ENCODE assay signal across 8 cellular contexts in genomic region chr3:71752911-71753715, GRCh38. TPM values are rescaled to one million over a fixed set of nuclear protein-coding genes. Genes with fewer than 3 reads are reported as not detected.
DNase-seq lines count a peak whose midpoint lies in the region; ATAC-seq and TF ChIP-seq lines count a peak whose summit lies in the region.

No MANE protein-coding gene starts in this region.

- H3K79me2 ChIP-seq in hepatocyte: no peaks in the 10 kb centered on the region

- POLR2A ChIA-PET in HEK293 (lab: Yijun Ruan, JAX): interaction anchor here (1.0 kb wide), 1 partner anchor 10 kb away, joined by 4 read pairs; no protein-coding TSS in a partner anchor
- POLR2A ChIA-PET in activated CD8-positive, alpha-beta T cell treated with anti-CD3 and anti-CD28 coated beads for 36 hours (lab: Charles Lee): no interaction called here

- no peaks in the 10 kb centered on the region for H3K36me3 Mint-ChIP-seq in activated CD8-positive, alpha-beta T cell treated with anti-CD3 and anti-CD28 coated beads for 36 hours (ENCODE audit: low read depth)

- H3K27ac ChIP-seq in HEK293 (ENCODE audit: extremely low read depth, low read depth, low read length) (peak overlapping the region; percentile 34; the same call in 1 of the 2 replicates), hepatocyte (no peak overlapping the region)

- H4K20me1 ChIP-seq in hepatocyte (ENCODE audit: insufficient read depth, poor library complexity, severe bottlenecking): no peaks in the 10 kb centered on the region

- H3K27me3 ChIP-seq in hepatocyte: peaks cover 64% of the 10 kb centered on the region

- peak; percentile 15 for ATAC-seq in activated CD8-positive, alpha-beta T cell treated with anti-CD3 and anti-CD28 coated beads for 36 hours
- ATAC-seq in HG02885 (IDR thresholded peaks at IDR 0.05; ENCODE audit: poor library complexity, unreplicated experiment) (no peak), GM19023 (IDR thresholded peaks at IDR 0.05; ENCODE audit: unreplicated experiment) (no peak)

- no peaks in the 10 kb centered on the region; the same call in 1 of the 2 replicates for H3K4me1 ChIP-seq in HEK293 (ENCODE audit: control insufficient read depth, insufficient read depth, low read length)
- H3K4me1 ChIP-seq in hepatocyte (ENCODE audit: insufficient read depth): no peaks in the 10 kb centered on the region

- H3K4me3 Mint-ChIP-seq in activated CD8-positive, alpha-beta T cell treated with anti-CD3 and anti-CD28 coated beads for 36 hours: peak overlapping the region; percentile 62

- no peaks in the 10 kb centered on the region for H3K9me2 ChIP-seq in hepatocyte (replicated peaks; ENCODE audit: insufficient read depth)

- CTCF ChIA-PET in HEK293 (lab: Yijun Ruan, JAX): interaction anchor here (1.4 kb wide), 1 partner anchor 23 kb away, joined by 7 read pairs; no protein-coding TSS in a partner anchor
- CTCF ChIA-PET in activated CD8-positive, alpha-beta T cell treated with anti-CD3 and anti-CD28 coated beads for 36 hours (lab: Charles Lee): interaction anchor here (0.9 to 1.2 kb wide), 4 partner anchors 23 to 41 kb away, joined by 3 to 4 read pairs (median 3); no protein-coding TSS in a partner anchor

- peaks cover 38% of the 10 kb centered on the region for H3K27me3 Mint-ChIP-seq in activated CD8-positive, alpha-beta T cell treated with anti-CD3 and anti-CD28 coated beads for 36 hours

- TF ChIP-seq CTCF in HEK293 (tag by site-specific recombination; IDR thresholded peaks at IDR 0.05) (no peak), hepatocyte (IDR thresholded peaks at IDR 0.05; ENCODE audit: poor library complexity) (no peak)
- no peak for TF ChIP-seq CTCF in activated CD8-positive, alpha-beta T cell treated with anti-CD3 and anti-CD28 coated beads for 36 hours (IDR thresholded peaks at IDR 0.05)

- H3K36me3 ChIP-seq in HEK293 (ENCODE audit: control insufficient read depth in 2 of 2, insufficient read depth in 1 of 2, low read length in 2 of 2): no peaks in the 10 kb centered on the region
- H3K36me3 ChIP-seq in hepatocyte (replicated peaks; ENCODE audit: insufficient read depth, low read depth): no peaks in the 10 kb centered on the region

- peaks cover 7% of the 10 kb centered on the region for H3K4me1 Mint-ChIP-seq in activated CD8-positive, alpha-beta T cell treated with anti-CD3 and anti-CD28 coated beads for 36 hours (ENCODE audit: low read depth)

- WGBS in hepatocyte (ENCODE audit: low lambda C conversion rate, missing lambda C conversion rate): 5% methylated on average over 40 of the region's 67 CpGs

- H3K4me3 ChIP-seq in HEK293 (ENCODE audit: low read depth, low read length): peak overlapping the region; percentile 56
- peak overlapping the region; percentile 9 for H3K4me3 ChIP-seq in hepatocyte
- H3K4me3 ChIP-seq in skeletal muscle cell (ENCODE audit: low read depth, low read length): peak overlapping the region; percentile 38

- no peak overlapping the region for H2AFZ ChIP-seq in hepatocyte

- H3K4me2 ChIP-seq in hepatocyte: peak overlapping the region; percentile 87

- H3K9me3 ChIP-seq in HEK293 (ENCODE audit: control insufficient read depth, insufficient read depth, low read depth, low read length): no peaks in the 10 kb centered on the region
- H3K9me3 ChIP-seq in hepatocyte (ENCODE audit: low read depth): no peaks in the 10 kb centered on the region

- intact Hi-C loops in activated CD8-positive, alpha-beta T cell treated with anti-CD3 and anti-CD28 coated beads for 36 hours (cut with micrococcal nuclease): no loop called here

- no peak overlapping the region for H3K27ac Mint-ChIP-seq in activated CD8-positive, alpha-beta T cell treated with anti-CD3 and anti-CD28 coated beads for 36 hours

- DNase-seq in activated CD8-positive, alpha-beta T cell treated with anti-CD3 and anti-CD28 coated beads for 36 hours: no peak
- DNase-seq in hepatocyte (ENCODE audit: low spot score): no peak
- DNase-seq in skeletal muscle cell (ENCODE audit: low read depth): no peak
- DNase-seq in NCI-H1436 treated with DMSO at 0.1 percent for 48 hours (lab: John Stamatoyannopoulos, UW): no peak
- no peak for DNase-seq in dedifferentiated amniotic fluid mesenchymal stem cell (ENCODE audit: extremely low spot score)

- no peaks in the 10 kb centered on the region for H3K9me3 Mint-ChIP-seq in activated CD8-positive, alpha-beta T cell treated with anti-CD3 and anti-CD28 coated beads for 36 hours

TF ChIP-seq in HEK293, 187 proteins besides CTCF, POLR2A, EP300 and RAD21:
- TF ChIP-seq ZNF239 (tag by site-specific recombination; IDR thresholded peaks at IDR 0.05): no peak
- 0 out of 2 replicates have a peak, but pooled peaks have one; percentile 15 for TF ChIP-seq ZBTB20 (tag by site-specific recombination; IDR thresholded peaks at IDR 0.05)
- TF ChIP-seq ZFP69B (tag by site-specific recombination; IDR thresholded peaks at IDR 0.05): no peak
- no peak for TF ChIP-seq ZNF48 (tag by site-specific recombination; IDR thresholded peaks at IDR 0.05)
- no peak for TF ChIP-seq SP3 (tag by site-specific recombination; IDR thresholded peaks at IDR 0.05)
- TF ChIP-seq ZNF175 (tag by site-specific recombination; IDR thresholded peaks at IDR 0.05): no peak
- no peak for TF ChIP-seq ZNF426 (tag by site-specific recombination; IDR thresholded peaks at IDR 0.05)
- peak; percentile 14 for TF ChIP-seq ZBTB26 (tag by site-specific recombination; optimal IDR thresholded peaks at IDR 0.05)
- no peak for TF ChIP-seq GLIS2 (tag by site-specific recombination; IDR thresholded peaks at IDR 0.05)
- TF ChIP-seq ZNF558 (tag by site-specific recombination; IDR thresholded peaks at IDR 0.05): no peak
- no peak for TF ChIP-seq ZNF302 (tag by site-specific recombination; IDR thresholded peaks at IDR 0.05; ENCODE audit: low read depth)
- TF ChIP-seq ZNF548 (tag by site-specific recombination; IDR thresholded peaks at IDR 0.05): no peak
- TF ChIP-seq ZEB2 (tag by site-specific recombination; IDR thresholded peaks at IDR 0.05): 0 out of 2 replicates have a peak, but pooled peaks have one; percentile 20
- no peak for TF ChIP-seq ZNF785 (tag by site-specific recombination; IDR thresholded peaks at IDR 0.05)
- no peak for TF ChIP-seq ZNF555 (tag by site-specific recombination; conservative IDR thresholded peaks at IDR 0.05)
- TF ChIP-seq ZNF335 (tag by site-specific recombination; conservative IDR thresholded peaks at IDR 0.05): peak; percentile 45; the same call in 1 of the 2 replicates
- no peak for TF ChIP-seq ZNF488 (tag by site-specific recombination; IDR thresholded peaks at IDR 0.05)
- TF ChIP-seq OSR2 (tag by site-specific recombination; IDR thresholded peaks at IDR 0.05): no peak
- TF ChIP-seq ZNF600 (tag by site-specific recombination; IDR thresholded peaks at IDR 0.05): no peak; the same call in 1 of the 2 replicates
- TF ChIP-seq ZNF155 (tag by site-specific recombination; IDR thresholded peaks at IDR 0.05): no peak

RNA-seq across cellular contexts. Expression of gene GPR27, which starts 0.5 kb away (rescaled TPM):
- under 1 TPM; 0.40 to 0.47 TPM for total RNA-seq in activated CD8-positive, alpha-beta T cell treated with anti-CD3 and anti-CD28 coated beads for 36 hours
- 1.4 and 3.1 TPM in 2 replicates for total RNA-seq in hepatocyte
- polyA plus RNA-seq in hepatocyte: 2.2 and 2.9 TPM in 2 replicates

RNA-seq across cellular contexts. Expression of gene EIF4E3, which starts 27.9 kb away (rescaled TPM):
- 10 to 100 TPM; 29.3 to 30.4 TPM for total RNA-seq in activated CD8-positive, alpha-beta T cell treated with anti-CD3 and anti-CD28 coated beads for 36 hours
- total RNA-seq in hepatocyte: 4.1 and 5.4 TPM in 2 replicates
- 6.6 and 7.4 TPM in 2 replicates for polyA plus RNA-seq in hepatocyte

RNA-seq across cellular contexts. Expression of gene PROK2, which starts 31.8 kb away (rescaled TPM):
- under 1 TPM; 0.27 to 0.34 TPM for total RNA-seq in activated CD8-positive, alpha-beta T cell treated with anti-CD3 and anti-CD28 coated beads for 36 hours
- total RNA-seq in hepatocyte: not detected in 2 replicates
- 0.29 TPM in 1 of 2 replicates, not detected in the other for polyA plus RNA-seq in hepatocyte
